ENCODE assay signal across 13 cellular contexts in the genomic region with DNA sequence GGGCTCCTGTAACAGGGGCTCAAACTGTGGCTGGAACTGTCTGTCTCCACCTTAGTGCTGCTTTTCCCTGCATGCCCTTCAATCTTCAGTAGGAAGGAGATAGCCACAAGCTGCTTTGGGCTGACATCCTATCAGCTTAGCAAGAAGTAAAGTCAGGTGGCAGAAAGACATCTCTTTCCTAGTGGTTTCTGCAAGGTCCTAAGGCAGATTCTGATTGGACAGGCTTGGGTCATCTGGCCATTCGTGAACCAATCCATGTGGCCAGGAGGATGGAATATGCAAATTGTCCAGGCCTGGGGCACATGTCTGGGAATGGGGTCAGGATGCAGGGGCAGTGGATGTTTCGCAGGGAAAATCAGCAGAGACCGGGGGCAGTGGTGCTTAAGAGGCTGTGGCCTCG. TPM values are rescaled to one million over a fixed set of nuclear protein-coding genes. Genes with fewer than 3 reads are reported as not detected.
DNase-seq lines count a peak whose midpoint lies in the region; ATAC-seq and TF ChIP-seq lines count a peak whose summit lies in the region.
"Had no signal": no experiment of that assay in that cellular context is flagged by ENCODE, and none has a peak within 500 bp of the region (broad histone marks: within the 10 kb centered on the region; RNA-seq: fewer than 3 reads in every experiment).

No MANE protein-coding gene starts in this region.

- no peak overlapping the region for H3K4me3 Mint-ChIP-seq in H9
- H3K4me3 Mint-ChIP-seq: activated T-helper 17 cell treated with anti-CD3 and anti-CD28 coated beads, Interleukin-2, amount 50 U/mL, for 72 hours; memory B cell had no signal

- H3K27me3 Mint-ChIP-seq in H9 (ENCODE audit: low read depth) = no peaks in the 10 kb centered on the region
- H3K27me3 Mint-ChIP-seq: activated T-helper 17 cell treated with anti-CD3 and anti-CD28 coated beads, Interleukin-2, amount 50 U/mL, for 72 hours; memory B cell had no signal

- H2BK120ac ChIP-seq in H9 (ENCODE audit: low read depth, low read length, poor library complexity, severe bottlenecking) = no peak overlapping the region

- no peak overlapping the region for H3T11ph ChIP-seq in H9 (ENCODE audit: low read length)

- no peak overlapping the region for H3K56ac ChIP-seq in H9 (ENCODE audit: insufficient read length, low read depth, low read length)

- no peak overlapping the region for H2AK5ac ChIP-seq in H9 (ENCODE audit: insufficient read length, low read length)

- H3K79me1 ChIP-seq in H9 (ENCODE audit: insufficient read depth, low read depth, low read length, poor library complexity, severe bottlenecking) = peaks cover 9% of the 10 kb centered on the region

- H3K36me3 Mint-ChIP-seq in H9 (ENCODE audit: insufficient read depth in 1 of 3, low read depth in 3 of 3) = peaks cover 29 to 54% (median 46%) of the 10 kb centered on the region in 3 experiments

- H3K27ac ChIP-seq in H9 (ENCODE audit: insufficient read length, low read depth, low read length) (no peak overlapping the region), coronary artery (no peak overlapping the region)
- H3K27ac ChIP-seq: C4-2B, spleen had no signal

- no peak overlapping the region for H3K4me2 ChIP-seq in H9 (ENCODE audit: insufficient read depth, insufficient read length, low read length)

- no peak for ATAC-seq in HG02571 (IDR thresholded peaks at IDR 0.05; ENCODE audit: unreplicated experiment)
- ATAC-seq in GM18502 (IDR thresholded peaks at IDR 0.05; ENCODE audit: poor library complexity, unreplicated experiment) = no peak
- ATAC-seq: activated T-helper 17 cell treated with anti-CD3 and anti-CD28 coated beads, Interleukin-2, amount 50 U/mL, for 72 hours had no signal

- no peak overlapping the region for H3K9ac ChIP-seq in H9 (ENCODE audit: extremely low read depth, insufficient read length, low read length)

- no peak overlapping the region for H2BK5ac ChIP-seq in H9 (ENCODE audit: insufficient read length, low read length)

- no peaks in the 10 kb centered on the region for H3K9me3 Mint-ChIP-seq in H9
- H3K9me3 Mint-ChIP-seq: activated T-helper 17 cell treated with anti-CD3 and anti-CD28 coated beads, Interleukin-2, amount 50 U/mL, for 72 hours; memory B cell had no signal

- no peak overlapping the region for H3K18ac ChIP-seq in H9 (ENCODE audit: insufficient read length, low read depth, low read length)

- in situ Hi-C loops in SK-MEL-5 (cut with HindIII; ENCODE audit: low pct_unique_long_range_greater_than_20kb, low sequenced_read_pairs) = no loop called here

- H3K9me3 ChIP-seq in H9 (ENCODE audit: control insufficient read depth, low read depth, low read length) = no peaks in the 10 kb centered on the region
- H3K9me3 ChIP-seq: spleen had no signal

- no peak overlapping the region for H4K8ac ChIP-seq in H9 (replicated peaks; ENCODE audit: insufficient read length, low read depth, low read length)

- no peak overlapping the region for H3K4ac ChIP-seq in H9 (ENCODE audit: low read depth, low read length)

- H3K4me1 ChIP-seq in H9 (ENCODE audit: insufficient read depth, low read length) = no peaks in the 10 kb centered on the region

- H3K23me2 ChIP-seq in H9 (ENCODE audit: insufficient read length, low read depth, low read length, poor library complexity, severe bottlenecking) = peaks cover 5% of the 10 kb centered on the region

- H3K23ac ChIP-seq in H9 (ENCODE audit: insufficient read length, low read depth, low read length) = no peak overlapping the region

- H4K20me1 ChIP-seq in H9 (ENCODE audit: control insufficient read depth, insufficient read depth, insufficient read length) = no peaks in the 10 kb centered on the region

- H2BK20ac ChIP-seq in H9 (ENCODE audit: low read depth, low read length, poor library complexity, severe bottlenecking) = no peak overlapping the region

- H4K5ac ChIP-seq in H9 (ENCODE audit: insufficient read length, low read depth, low read length) = no peak overlapping the region

- H3K14ac ChIP-seq in H9 (ENCODE audit: insufficient read depth, low read length) = no peak overlapping the region

- peaks cover 15 to 27% of the 10 kb centered on the region in 2 experiments for H3K4me1 Mint-ChIP-seq in H9

- H3K79me2 ChIP-seq in H9 (ENCODE audit: insufficient read depth, low read length) = peaks cover 5% of the 10 kb centered on the region; the same call in 1 of the 2 replicates

- no peak overlapping the region for H2AFZ ChIP-seq in H9 (ENCODE audit: low read length)

- no CpG with 5 or more reads among the region's 4 CpGs for WGBS in H9 (ENCODE audit: extremely low coverage, insufficient read length, low lambda C conversion rate)

- DNase-seq in A172 (ENCODE audit: low spot score) = peak; percentile 90
- DNase-seq in H9 = peak; percentile 74
- DNase-seq in SK-MEL-5 (ENCODE audit: low read depth, low spot score) = peak; percentile 80
- DNase-seq in fibroblast of villous mesenchyme (ENCODE audit: low read depth) = peak; percentile 60
- no peak for DNase-seq in activated CD4-positive, alpha-beta T cell treated with anti-CD3 and anti-CD28 coated beads, Interleukin-2, amount 50 U/mL, for 1 hour
- DNase-seq in coronary artery (ENCODE audit: low spot score) = no peak
- DNase-seq: NCI-H1417 treated with DMSO at 0.1 percent for 48 hours, spleen had no signal

- no peak overlapping the region for H2BK12ac ChIP-seq in H9 (ENCODE audit: insufficient read length, low read depth, low read length)

- H2BK15ac ChIP-seq in H9 (ENCODE audit: low read depth, low read length) = no peak overlapping the region

- no peak for TF ChIP-seq CTCF in H9 (conservative IDR thresholded peaks at IDR 0.05)
- TF ChIP-seq CTCF in fibroblast of villous mesenchyme (IDR thresholded peaks at IDR 0.05; ENCODE audit: insufficient read depth, low read depth, low read length) = no peak
- no peak for TF ChIP-seq CTCF in coronary artery (IDR thresholded peaks at IDR 0.05)

- no peak overlapping the region for H4K91ac ChIP-seq in H9 (ENCODE audit: insufficient read length, low read depth, low read length)

- H3K27me3 ChIP-seq in H9 (ENCODE audit: insufficient read depth, low read length) = no peaks in the 10 kb centered on the region
- H3K27me3 ChIP-seq: spleen had no signal

- H3K4me3 ChIP-seq in fibroblast of villous mesenchyme (ENCODE audit: low read depth, low read length) = no peak overlapping the region
- no peak overlapping the region for H3K4me3 ChIP-seq in coronary artery
- H3K4me3 ChIP-seq: spleen had no signal

- H3K27ac Mint-ChIP-seq in H9 = no peak overlapping the region
- H3K27ac Mint-ChIP-seq: activated T-helper 17 cell treated with anti-CD3 and anti-CD28 coated beads, Interleukin-2, amount 50 U/mL, for 72 hours; memory B cell had no signal

RNA-seq across cellular contexts. Expression of a gene that starts 5.2 kb away (rescaled TPM):
- total RNA-seq in A172 (2014; rRNA removed; shearing (Covaris generic)) = 51.2 and 52.2 TPM in 2 replicates
- 26.0 and 26.1 TPM in 2 replicates for total RNA-seq in H9 (2021)
- total RNA-seq in SK-MEL-5 (2014; rRNA removed; shearing (Covaris generic)) = 38.8 and 39.1 TPM in 2 replicates
- polyA plus RNA-seq in SK-MEL-5 (2015; cell fraction: cytosol; rRNA removed) = 44.7 and 50.9 TPM in 2 replicates
- polyA plus RNA-seq in SK-MEL-5 (2015; cell fraction: nucleus; rRNA removed) = 10.3 and 16.5 TPM in 2 replicates
- 22.5 and 27.6 TPM in 2 replicates for total RNA-seq in fibroblast of villous mesenchyme

RNA-seq across cellular contexts. Expression of a gene that starts 5.5 kb away (rescaled TPM):
- 56.4 and 69.1 TPM in 2 replicates for total RNA-seq in A172 (2014; rRNA removed; shearing (Covaris generic))
- total RNA-seq in H9 (2021) = 83.0 TPM in 2 replicates
- 60.4 and 73.4 TPM in 2 replicates for total RNA-seq in SK-MEL-5 (2014; rRNA removed; shearing (Covaris generic))
- 109 and 119 TPM in 2 replicates for polyA plus RNA-seq in SK-MEL-5 (2015; cell fraction: cytosol; rRNA removed)
- polyA plus RNA-seq in SK-MEL-5 (2015; cell fraction: nucleus; rRNA removed) = 66.3 and 74.1 TPM in 2 replicates
- 33.7 and 37.0 TPM in 2 replicates for total RNA-seq in fibroblast of villous mesenchyme

RNA-seq across cellular contexts. Expression of a gene that starts 30.5 kb away (rescaled TPM):
- total RNA-seq in A172 (2014; rRNA removed; shearing (Covaris generic)) = 8.9 and 13.3 TPM in 2 replicates
- 13.5 and 16.1 TPM in 2 replicates for total RNA-seq in H9 (2021)
- total RNA-seq in SK-MEL-5 (2014; rRNA removed; shearing (Covaris generic)) = 14.3 and 16.3 TPM in 2 replicates
- 45.7 and 80.2 TPM in 2 replicates for polyA plus RNA-seq in SK-MEL-5 (2015; cell fraction: cytosol; rRNA removed)
- polyA plus RNA-seq in SK-MEL-5 (2015; cell fraction: nucleus; rRNA removed) = 165 and 212 TPM in 2 replicates
- 15.8 and 25.9 TPM in 2 replicates for total RNA-seq in fibroblast of villous mesenchyme

RNA-seq across cellular contexts. Expression of a gene that starts 41.2 kb away (rescaled TPM):
- total RNA-seq in A172 (2014; rRNA removed; shearing (Covaris generic)) = 0.22 and 1.2 TPM in 2 replicates
- total RNA-seq in H9 (2021) (not detected in 2 replicates), fibroblast of villous mesenchyme (not detected in 2 replicates)
- not detected in 2 replicates for total RNA-seq in SK-MEL-5 (2014; rRNA removed; shearing (Covaris generic))
- not detected in 2 replicates for polyA plus RNA-seq in SK-MEL-5 (2015; cell fraction: cytosol; rRNA removed)
- not detected in 2 replicates for polyA plus RNA-seq in SK-MEL-5 (2015; cell fraction: nucleus; rRNA removed)
- total RNA-seq: spleen had no signal

RNA-seq across cellular contexts. Expression of a gene that starts 55.2 kb away (rescaled TPM):
- not detected in 2 replicates for total RNA-seq in A172 (2014; rRNA removed; shearing (Covaris generic))
- total RNA-seq in H9 (2021) (2.3 and 2.7 TPM in 2 replicates), fibroblast of villous mesenchyme (not detected in 2 replicates)
- total RNA-seq in SK-MEL-5 (2014; rRNA removed; shearing (Covaris generic)) = 0.74 and 0.85 TPM in 2 replicates
- 1.3 and 2.2 TPM in 2 replicates for polyA plus RNA-seq in SK-MEL-5 (2015; cell fraction: cytosol; rRNA removed)
- 9.1 and 9.8 TPM in 2 replicates for polyA plus RNA-seq in SK-MEL-5 (2015; cell fraction: nucleus; rRNA removed)

Comparison
In these comparisons a context has a peak if more than half of its experiments do, and no peak if none do; other contexts are left out.
1. DNase-seq: peak in A172 (single experiment), H9 (single experiment), SK-MEL-5 (single experiment) and fibroblast of villous mesenchyme (single experiment); none in activated CD4-positive, alpha-beta T cell treated with anti-CD3 and anti-CD28 coated beads, Interleukin-2, amount 50 U/mL, for 1 hour (single experiment) and coronary artery (single experiment).